25 cellular contexts compared by ENCODE assay signal in the genomic region with DNA sequence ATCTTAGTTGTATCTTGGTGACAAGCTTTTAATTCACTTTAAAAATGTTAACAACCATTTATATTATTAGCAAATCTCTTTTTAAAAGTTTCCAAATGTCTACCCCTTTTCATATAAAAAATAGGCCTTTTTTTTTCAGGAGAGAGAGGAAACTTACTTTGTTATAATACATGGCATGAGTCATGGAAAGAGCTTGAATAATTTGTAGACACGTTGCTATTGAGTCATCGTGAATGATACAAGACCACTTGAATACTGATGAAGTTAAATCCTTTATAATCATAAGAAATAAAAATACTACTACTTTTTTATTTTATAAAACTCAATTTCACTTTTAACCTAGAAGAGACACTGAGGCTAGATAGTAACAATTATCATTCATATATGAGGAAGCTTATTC.
DNase-seq lines count a peak whose midpoint lies in the region; ATAC-seq and TF ChIP-seq lines count a peak whose summit lies in the region.
"Had no signal": no experiment of that assay in that cellular context is flagged by ENCODE, and none has a peak within 500 bp of the region (broad histone marks: within the 10 kb centered on the region; RNA-seq: fewer than 3 reads in every experiment).

No MANE protein-coding gene starts in this region.

- no peak for ATAC-seq in GM21576 (IDR thresholded peaks at IDR 0.05; ENCODE audit: unreplicated experiment)
- ATAC-seq: activated CD4-positive, CD25-positive, alpha-beta regulatory T cell treated with anti-CD3 and anti-CD28 coated beads, Interleukin-2, amount 50 U/mL, for 24 hours; CD8-positive, alpha-beta T cell; heart right ventricle; sciatic nerve; stimulated activated memory B cell treated with anti-CD40 and anti-IgM and Interleukin-4, amounts not matched to agents 10 μg/mL and 1 μg/mL and 100 μg/mL, for 72 hours had no signal

- DNase-seq in AG10803 (ENCODE audit: low read depth) (peak; percentile 32), HS-5 (ENCODE audit: low read depth) (peak; percentile 41), astrocyte of the hippocampus (ENCODE audit: low read depth, low spot score) (peak; percentile 67), hepatic stellate cell (ENCODE audit: low spot score) (peak; percentile 15), cardiac septum (ENCODE audit: low spot score) (no peak), NCI-H510A (lab: John Stamatoyannopoulos, UW) (no peak)
- DNase-seq in activated naive CD4-positive, alpha-beta T cell treated with anti-CD3 and anti-CD28 coated beads, Interleukin-2, amount 50 U/mL, for 16 hours = no peak
- DNase-seq: activated CD8-positive, alpha-beta memory T cell treated with anti-CD3 and anti-CD28 coated beads for 24 hours; activated naive CD8-positive, alpha-beta T cell treated with anti-CD3 and anti-CD28 coated beads, Interleukin-2, amount 10 ng/mL, durations not matched to agents 7 days and 5 days; CD8-positive, alpha-beta T cell; cerebellar nuclear complex; DMS79 treated with DMSO at 0.1 percent for 48 hours; effector CD8-positive, alpha-beta T cell; heart right ventricle; MG63; NCI-H748 treated with DMSO at 0.1 percent for 48 hours; nucleus accumbens; testis had no signal

- no peak for TF ChIP-seq CTCF in AG10803 (conservative IDR thresholded peaks at IDR 0.05; ENCODE audit: low read length)

- no peak overlapping the region for H3K4me3 ChIP-seq in AG10803 (ENCODE audit: low read length)
- H3K4me3 ChIP-seq: esophagus muscularis mucosa, heart right ventricle, lung, MG63, SK-N-MC, testis had no signal

- intact Hi-C loops in cardiac septum (cut with DNase I) = no loop called here

Comparison
In these comparisons a context has a peak if more than half of its experiments do, and no peak if none do; other contexts are left out.
1. DNase-seq: peak in AG10803 (single experiment), HS-5 (single experiment), astrocyte of the hippocampus (single experiment) and hepatic stellate cell (single experiment); none in cardiac septum (single experiment), activated naive CD4-positive, alpha-beta T cell treated with anti-CD3 and anti-CD28 coated beads, Interleukin-2, amount 50 U/mL, for 16 hours (single experiment) and NCI-H510A (single experiment).